ENCODE assay signal across 31 cellular contexts in the genomic region with DNA sequence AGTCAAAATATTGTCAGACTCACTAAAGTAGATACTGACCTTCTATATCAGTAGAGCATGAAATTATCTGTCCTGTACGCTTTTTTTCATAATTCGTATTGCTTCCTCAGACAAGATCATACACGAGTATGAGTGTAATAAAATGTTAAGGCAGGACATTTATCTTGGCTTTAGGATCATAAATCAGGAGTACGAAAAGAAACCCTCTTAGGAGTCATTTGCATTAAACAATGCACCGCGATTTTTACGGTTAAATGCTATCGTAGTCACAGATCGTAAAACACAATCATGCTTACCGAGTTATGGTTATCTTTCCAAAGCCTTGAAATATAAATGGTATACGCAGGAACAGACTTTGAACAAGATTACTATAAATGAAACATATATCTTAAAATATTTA.
"Had no signal": no experiment of that assay in that cellular context is flagged by ENCODE, and none has a peak within 500 bp of the region (broad histone marks: within the 10 kb centered on the region; RNA-seq: fewer than 3 reads in every experiment).

No MANE protein-coding gene starts in this region.

- H3K27ac Mint-ChIP-seq: activated CD4-positive, alpha-beta T cell treated with anti-CD3 and anti-CD28 coated beads, Interleukin-2, amount 10 ng/mL, durations not matched to agents 7 days and 5 days; activated CD8-positive, alpha-beta T cell treated with anti-CD3 and anti-CD28 coated beads, Interleukin-2, amount 10 ng/mL, durations not matched to agents 7 days and 5 days; activated naive CD4-positive, alpha-beta T cell treated with anti-CD3 and anti-CD28 coated beads, Interleukin-2, amount 50 U/mL, for 24 hours; activated naive CD8-positive, alpha-beta T cell treated with anti-CD3 and anti-CD28 coated beads, Interleukin-2, amount 10 ng/mL, durations not matched to agents 7 days and 5 days; activated T-cell treated with anti-CD3 and anti-CD28 coated beads, Interleukin-2, amount 50 U/mL, for 24 hours; activated T-helper 2 cell treated with anti-CD3 and anti-CD28 coated beads, Interferon-gamma antibody, Interleukin-2, Interleukin-4, amounts not matched to agents 10 μg/mL and 5 μg/mL and 100 μg/mL, durations not matched to agents 14 hours and 24 hours and 36 hours had no signal

- H3K36me3 ChIP-seq: ascending aorta, cardiac muscle cell had no signal

- H3K9ac ChIP-seq: KMS-11 had no signal

- H3K4me2 ChIP-seq: KMS-11 had no signal

- H3K4me1 ChIP-seq: ascending aorta had no signal

- FAIRE-seq: RCC 7860 had no signal

- ATAC-seq: activated CD8-positive, alpha-beta T cell treated with anti-CD3 and anti-CD28 coated beads, Interleukin-2, amount 10 ng/mL, durations not matched to agents 7 days and 5 days; PC-3; Right ventricle myocardium inferior had no signal

- H3K36me3 Mint-ChIP-seq: activated naive CD4-positive, alpha-beta T cell treated with anti-CD3 and anti-CD28 coated beads, Interleukin-2, amount 50 U/mL, for 24 hours; activated naive CD8-positive, alpha-beta T cell treated with anti-CD3 and anti-CD28 coated beads, Interleukin-2, amount 10 ng/mL, durations not matched to agents 7 days and 5 days had no signal

- H3K27me3 Mint-ChIP-seq: activated CD4-positive, alpha-beta T cell treated with anti-CD3 and anti-CD28 coated beads, Interleukin-2, amount 10 ng/mL, durations not matched to agents 7 days and 5 days; activated naive CD4-positive, alpha-beta T cell treated with anti-CD3 and anti-CD28 coated beads, Interleukin-2, amount 50 U/mL, for 24 hours; activated naive CD8-positive, alpha-beta T cell treated with anti-CD3 and anti-CD28 coated beads, Interleukin-2, amount 10 ng/mL, durations not matched to agents 7 days and 5 days; activated T-cell treated with anti-CD3 and anti-CD28 coated beads, Interleukin-2, amount 50 U/mL, for 24 hours; central memory CD8-positive, alpha-beta T cell had no signal

- H3K27me3 ChIP-seq: ascending aorta, cardiac muscle cell had no signal

- DNase-seq: activated CD4-positive, alpha-beta T cell treated with anti-CD3 and anti-CD28 coated beads, Interleukin-2, amount 10 ng/mL, durations not matched to agents 7 days and 5 days; activated CD4-positive, alpha-beta T cell treated with anti-CD3 and anti-CD28 coated beads, Interleukin-2, amount 50 U/mL, for 48 hours; activated CD8-positive, alpha-beta T cell treated with anti-CD3 and anti-CD28 coated beads, Interleukin-2, amount 10 ng/mL, durations not matched to agents 7 days and 5 days; activated gamma-delta T cell; activated naive CD4-positive, alpha-beta T cell treated with Interleukin-2 at 50 U/mL for 16 hours; activated naive CD8-positive, alpha-beta T cell treated with anti-CD3 and anti-CD28 coated beads, Interleukin-2, amount 10 ng/mL, durations not matched to agents 7 days and 5 days; activated T-cell treated with anti-CD3 and anti-CD28 coated beads, Interleukin-2, amount 50 U/mL, for 24 hours; amygdala; MM.1S; MV-4-11; NCI-H1092; NCI-H2029 treated with DMSO at 0.1 percent for 48 hours; NCI-H2107; NCI-H226; NCI-H446 treated with DMSO at 0.1 percent for 48 hours; NK-92 treated with Interleukin-12 subunit alpha and Interleukin-12 subunit beta, amount 100 ng/mL, for 24 hours; PC-3; SIG-M5; SW 1271; T-helper 1 cell; T-helper 2 cell; T-helper 9 cell had no signal

- H3K9me3 ChIP-seq: ascending aorta had no signal

- H3K4me3 ChIP-seq: ascending aorta, cardiac muscle cell had no signal

- H3K27ac ChIP-seq: ascending aorta, cardiac muscle cell, KMS-11, RWPE1 had no signal

- H3K4me3 Mint-ChIP-seq: activated CD4-positive, alpha-beta T cell treated with anti-CD3 and anti-CD28 coated beads, Interleukin-2, amount 10 ng/mL, durations not matched to agents 7 days and 5 days; activated CD8-positive, alpha-beta T cell treated with anti-CD3 and anti-CD28 coated beads, Interleukin-2, amount 10 ng/mL, durations not matched to agents 7 days and 5 days; activated naive CD4-positive, alpha-beta T cell treated with anti-CD3 and anti-CD28 coated beads, Interleukin-2, amount 50 U/mL, for 24 hours; activated naive CD8-positive, alpha-beta T cell treated with anti-CD3 and anti-CD28 coated beads, Interleukin-2, amount 10 ng/mL, durations not matched to agents 7 days and 5 days; activated T-cell treated with anti-CD3 and anti-CD28 coated beads, Interleukin-2, amount 50 U/mL, for 24 hours; central memory CD8-positive, alpha-beta T cell had no signal

- H3K4me1 Mint-ChIP-seq: activated CD4-positive, alpha-beta T cell treated with anti-CD3 and anti-CD28 coated beads, Interleukin-2, amount 10 ng/mL, durations not matched to agents 7 days and 5 days; activated naive CD4-positive, alpha-beta T cell treated with anti-CD3 and anti-CD28 coated beads, Interleukin-2, amount 50 U/mL, for 24 hours; activated naive CD8-positive, alpha-beta T cell treated with anti-CD3 and anti-CD28 coated beads, Interleukin-2, amount 10 ng/mL, durations not matched to agents 7 days and 5 days; central memory CD8-positive, alpha-beta T cell had no signal

- H3K9me3 Mint-ChIP-seq: activated naive CD8-positive, alpha-beta T cell treated with anti-CD3 and anti-CD28 coated beads, Interleukin-2, amount 10 ng/mL, durations not matched to agents 7 days and 5 days had no signal
